ENCODE assay signal across 12 cellular contexts in the genomic region with DNA sequence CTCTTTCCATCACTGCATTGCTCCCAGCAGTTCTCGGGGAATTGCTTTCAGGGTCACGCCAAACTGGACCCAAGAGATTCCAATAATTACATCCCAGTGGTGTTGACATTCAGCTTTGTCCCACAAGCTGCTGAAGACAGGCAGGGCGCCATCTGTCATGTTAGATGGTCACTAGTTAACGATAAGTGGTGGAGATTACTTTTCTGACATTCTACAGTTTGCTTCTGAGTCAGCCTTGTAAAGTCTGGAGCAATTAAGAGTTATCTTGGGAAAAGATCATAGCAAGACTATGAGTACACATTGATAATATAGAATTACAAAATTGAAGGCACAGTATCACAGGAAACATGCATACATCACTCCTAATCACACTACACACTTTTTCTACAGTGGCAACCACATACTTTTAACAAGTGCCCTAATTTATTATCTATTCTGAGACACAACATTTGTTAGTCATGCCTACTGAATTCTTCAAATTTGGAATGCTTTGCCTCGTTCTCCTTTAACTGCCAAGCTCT. TPM values are rescaled to one million over a fixed set of nuclear protein-coding genes. Genes with fewer than 3 reads are reported as not detected.
DNase-seq lines count a peak whose midpoint lies in the region; ATAC-seq and TF ChIP-seq lines count a peak whose summit lies in the region.
"Had no signal": no experiment of that assay in that cellular context is flagged by ENCODE, and none has a peak within 500 bp of the region (broad histone marks: within the 10 kb centered on the region; RNA-seq: fewer than 3 reads in every experiment).

No MANE protein-coding gene starts in this region.

- H3K27me3 ChIP-seq in osteoblast (ENCODE audit: insufficient read depth, low read length) (no peaks in the 10 kb centered on the region), H7 (ENCODE audit: control insufficient read depth, insufficient read depth, low read length) (no peaks in the 10 kb centered on the region)

- peak overlapping the region; percentile 4 for H3K4me2 ChIP-seq in osteoblast (ENCODE audit: insufficient read depth, low read length)

- H3K27ac Mint-ChIP-seq in T-cell, result no peak overlapping the region
- H3K27ac Mint-ChIP-seq: stimulated activated naive CD8-positive, alpha-beta T cell treated with anti-CD3 and anti-CD28 coated beads, Interleukin-15, amount 100 ng/mL, for 72 hours had no signal

- peaks cover 39% of the 10 kb centered on the region for H3K79me2 ChIP-seq in osteoblast (ENCODE audit: insufficient read depth, low read length)

- TF ChIP-seq CTCF in osteoblast (IDR thresholded peaks at IDR 0.05; ENCODE audit: extremely low read depth, low read depth, low read length), result no peak

- no peak overlapping the region for H2AFZ ChIP-seq in osteoblast (ENCODE audit: low read length)

- H3K9me3 Mint-ChIP-seq in T-cell, result peaks cover 0 to 11% (median 0%) of the 10 kb centered on the region in 3 donors

- CTCF ChIA-PET in T-cell (lab: Charles Lee), result no interaction called here

- peaks cover 17% of the 10 kb centered on the region for H3K4me1 ChIP-seq in osteoblast (ENCODE audit: insufficient read depth, low read length)

- peak; percentile 94 for DNase-seq in EH (ENCODE audit: low read depth)
- peak; percentile 37 to 67 for DNase-seq in NCI-H1930 (lab: John Stamatoyannopoulos, UW)
- DNase-seq in cerebellar cortex (ENCODE audit: low spot score), result peak; percentile 20
- DNase-seq in osteoblast (ENCODE audit: insufficient read length, low spot score, missing footprints), result no peak
- no peak for DNase-seq in NCI-H345 (lab: John Stamatoyannopoulos, UW)
- DNase-seq in H7, result no peak
- DNase-seq in T-cell, result no peak
- DNase-seq: caudate nucleus; Right ventricle myocardium superior; stimulated activated CD4-positive, alpha-beta T cell treated with anti-CD3 and anti-CD28 coated beads, Interleukin-15, amount 100 ng/mL, for 24 hours; stimulated activated naive CD8-positive, alpha-beta T cell treated with anti-CD3 and anti-CD28 coated beads, Interleukin-15, amount 100 ng/mL, for 72 hours had no signal

- no peaks in the 10 kb centered on the region for H4K20me1 ChIP-seq in osteoblast (ENCODE audit: insufficient read depth, low read length)

- POLR2A ChIA-PET in T-cell (lab: Charles Lee), result no interaction called here

- H3K36me3 Mint-ChIP-seq in T-cell, result no peaks in the 10 kb centered on the region

- ATAC-seq in T-cell (replicated peaks in 1 of 4) (no peak), HG02678 (IDR thresholded peaks at IDR 0.05; ENCODE audit: unreplicated experiment) (no peak)
- ATAC-seq: stimulated activated naive CD8-positive, alpha-beta T cell treated with anti-CD3 and anti-CD28 coated beads, Interleukin-15, amount 100 ng/mL, for 72 hours had no signal

- H3K27me3 Mint-ChIP-seq in T-cell, result no peaks in the 10 kb centered on the region
- H3K27me3 Mint-ChIP-seq: stimulated activated naive CD8-positive, alpha-beta T cell treated with anti-CD3 and anti-CD28 coated beads, Interleukin-15, amount 100 ng/mL, for 72 hours had no signal

- peak overlapping the region; percentile 25 for H3K27ac ChIP-seq in osteoblast (ENCODE audit: low read depth, low read length)

- no peak overlapping the region for H3K4me3 Mint-ChIP-seq in T-cell
- H3K4me3 Mint-ChIP-seq: stimulated activated naive CD8-positive, alpha-beta T cell treated with anti-CD3 and anti-CD28 coated beads, Interleukin-15, amount 100 ng/mL, for 72 hours had no signal

- H3K4me3 ChIP-seq in osteoblast (ENCODE audit: insufficient read depth, low read length) (no peak overlapping the region), H7 (ENCODE audit: insufficient read depth, low read depth, low read length) (no peak overlapping the region)

- H3K36me3 ChIP-seq in osteoblast (ENCODE audit: insufficient read depth, low read length), result peaks cover 16% of the 10 kb centered on the region
- no peaks in the 10 kb centered on the region for H3K36me3 ChIP-seq in H7 (replicated peaks; ENCODE audit: control insufficient read depth, insufficient read depth, low read length)

- no peaks in the 10 kb centered on the region for H3K4me1 Mint-ChIP-seq in T-cell
- H3K4me1 Mint-ChIP-seq: stimulated activated naive CD8-positive, alpha-beta T cell treated with anti-CD3 and anti-CD28 coated beads, Interleukin-15, amount 100 ng/mL, for 72 hours had no signal

- no peaks in the 10 kb centered on the region for H3K9me3 ChIP-seq in osteoblast (ENCODE audit: low read depth, low read length)

RNA-seq across cellular contexts. Expression of a gene that starts 41.9 kb away (rescaled TPM):
- 388 and 421 TPM in 2 replicates for total RNA-seq in osteoblast
- 1.8 and 2.1 TPM in 2 replicates for total RNA-seq in H7 (2014; rRNA removed; shearing (Covaris generic))
- total RNA-seq in T-cell, result 1 to 10 TPM in 1 of 5 donors, under 1 TPM in 4; 0.10 to 1.2 (median 0.23) TPM

Comparison
In these comparisons a context has a peak if more than half of its experiments do, and no peak if none do; other contexts are left out.
1. DNase-seq: peak in EH (single experiment), NCI-H1930 (2 of 2) and cerebellar cortex (single experiment); none in osteoblast (single experiment), NCI-H345 (single experiment), H7 (single experiment) and T-cell (0 of 34).
2. RNA of a gene that starts 41.9 kb away (total RNA-seq): 388 to 421 TPM in osteoblast; 1.8 to 2.1 TPM in H7 and 0.10 to 1.2 TPM in T-cell; every median in the first group is over 100 times any median in the second.